Comparison of ENCODE assay signal across 8 cellular contexts in genomic region chr10:99329891-99330674, GRCh38. TPM values are rescaled to one million over a fixed set of nuclear protein-coding genes. Genes with fewer than 3 reads are reported as not detected.
A peak's percentile ranks its signal among the peaks of the same experiment; 100 is the strongest.
DNase-seq lines count a peak whose midpoint lies in the region; ATAC-seq and TF ChIP-seq lines count a peak whose summit lies in the region.

No MANE protein-coding gene starts in this region.

- H3K4ac ChIP-seq in mesenchymal stem cell (ENCODE audit: low read depth in 1 of 2, low read length in 2 of 2), result no peak overlapping the region

- no peak overlapping the region for H2BK15ac ChIP-seq in mesenchymal stem cell (ENCODE audit: low read depth, poor library complexity, severe bottlenecking)

- peak overlapping the region; percentile 39 for H4K91ac ChIP-seq in mesenchymal stem cell (ENCODE audit: low read length)

- H2BK12ac ChIP-seq in mesenchymal stem cell (ENCODE audit: low read length in 2 of 2), result no peak overlapping the region

- H3K4me1 ChIP-seq in mesenchymal stem cell (ENCODE audit: control insufficient read depth, insufficient read depth, low read depth, low read length), result peaks cover 18% of the 10 kb centered on the region
- H3K4me1 ChIP-seq in upper lobe of right lung, result peaks cover 7% of the 10 kb centered on the region

- ATAC-seq in GM21723 (IDR thresholded peaks at IDR 0.05; ENCODE audit: unreplicated experiment), result peak; percentile 47
- peak; percentile 68 for ATAC-seq in upper lobe of right lung
- no peak for ATAC-seq in GM18867 (IDR thresholded peaks at IDR 0.05; ENCODE audit: unreplicated experiment)

- H3K36me3 Mint-ChIP-seq in dendritic cell treated with granulocyte-macrophage colony-stimulating factor and Interleukin-4, amounts not matched to agents 40 ng/mL and 50 ng/mL, for 4 days (ENCODE audit: low read depth), result no peaks in the 10 kb centered on the region

- peak overlapping the region; percentile 94 for H2AFZ ChIP-seq in mesenchymal stem cell (ENCODE audit: low read depth, low read length)

- 6% methylated on average over 76 of the region's 84 CpGs for WGBS in mesenchymal stem cell

- no peak overlapping the region for H2AK5ac ChIP-seq in mesenchymal stem cell (ENCODE audit: low read length, severe bottlenecking)

- H3K36me3 ChIP-seq in mesenchymal stem cell (ENCODE audit: control insufficient read depth in 1 of 2, insufficient read depth in 2 of 2, low read depth in 1 of 2, low read length in 2 of 2) (peaks cover 0 to 10% of the 10 kb centered on the region in 2 experiments), upper lobe of right lung (no peaks in the 10 kb centered on the region)

- H3K9me3 ChIP-seq in mesenchymal stem cell (ENCODE audit: control insufficient read depth, low read length), result no peaks in the 10 kb centered on the region
- H3K9me3 ChIP-seq in upper lobe of right lung, result no peaks in the 10 kb centered on the region

- no peak overlapping the region for H4K8ac ChIP-seq in mesenchymal stem cell (ENCODE audit: low read length)

- H3K79me1 ChIP-seq in mesenchymal stem cell (replicated peaks; ENCODE audit: low read length, poor library complexity, severe bottlenecking), result no peaks in the 10 kb centered on the region

- DNase-seq in EH (ENCODE audit: low read depth) (peak; percentile 41), NCI-H2171 treated with DMSO at 0.1 percent for 48 hours (lab: John Stamatoyannopoulos, UW) (peak; percentile 49), mesenchymal stem cell (peak; percentile 43), upper lobe of right lung (peak; percentile 68), SIG-M5 treated with dmso at 0.1 percent for 504 hours (lab: John Stamatoyannopoulos, UW; ENCODE audit: unreplicated experiment) (no peak)

- H3K23ac ChIP-seq in mesenchymal stem cell (ENCODE audit: low read length in 2 of 2), result peak overlapping the region in 1 of 2 experiments; percentile 94

- peak overlapping the region; percentile 21 to 52 for H3K18ac ChIP-seq in mesenchymal stem cell (ENCODE audit: low read depth in 1 of 2, low read length in 2 of 2)

- intact Hi-C loops in dendritic cell treated with granulocyte-macrophage colony-stimulating factor and Interleukin-4, amounts not matched to agents 40 ng/mL and 50 ng/mL, for 4 days (cut with micrococcal nuclease), result no loop called here
- intact Hi-C loops in upper lobe of right lung (cut with DNase I), result no loop called here

- no peak overlapping the region for H3K27ac ChIP-seq in mesenchymal stem cell (ENCODE audit: low read length, poor library complexity, severe bottlenecking)
- no peak overlapping the region for H3K27ac ChIP-seq in upper lobe of right lung

- H3K27ac Mint-ChIP-seq in dendritic cell treated with granulocyte-macrophage colony-stimulating factor and Interleukin-4, amounts not matched to agents 40 ng/mL and 50 ng/mL, for 4 days, result no peak overlapping the region

- H3K14ac ChIP-seq in mesenchymal stem cell (ENCODE audit: low read length in 2 of 2), result peak overlapping the region in 1 of 2 experiments; percentile 55

- H3K4me2 ChIP-seq in mesenchymal stem cell (ENCODE audit: low read length, poor library complexity, severe bottlenecking), result peak overlapping the region; percentile 90

- H2BK5ac ChIP-seq in mesenchymal stem cell (ENCODE audit: low read depth, low read length, poor library complexity, severe bottlenecking), result no peak overlapping the region

- H3K27me3 ChIP-seq in mesenchymal stem cell (ENCODE audit: control insufficient read depth in 1 of 2, insufficient read depth in 1 of 2, low read length in 2 of 2), result peaks cover 42 to 45% of the 10 kb centered on the region in 2 experiments
- peaks cover 32% of the 10 kb centered on the region for H3K27me3 ChIP-seq in upper lobe of right lung

- no peaks in the 10 kb centered on the region for H3K9me3 Mint-ChIP-seq in dendritic cell treated with granulocyte-macrophage colony-stimulating factor and Interleukin-4, amounts not matched to agents 40 ng/mL and 50 ng/mL, for 4 days

- H3K9ac ChIP-seq in mesenchymal stem cell (ENCODE audit: low read length), result no peak overlapping the region

- H3K4me3 Mint-ChIP-seq in dendritic cell treated with granulocyte-macrophage colony-stimulating factor and Interleukin-4, amounts not matched to agents 40 ng/mL and 50 ng/mL, for 4 days, result peak overlapping the region; percentile 42

- H3K4me3 ChIP-seq in mesenchymal stem cell (ENCODE audit: insufficient read depth in 1 of 2, low read depth in 1 of 2, low read length in 2 of 2) (peak overlapping the region; percentile 52 to 72), upper lobe of right lung (peak overlapping the region; percentile 44)

- H2BK120ac ChIP-seq in mesenchymal stem cell (ENCODE audit: low read depth, low read length), result no peak overlapping the region

- H3K4me1 Mint-ChIP-seq in dendritic cell treated with granulocyte-macrophage colony-stimulating factor and Interleukin-4, amounts not matched to agents 40 ng/mL and 50 ng/mL, for 4 days (ENCODE audit: low read depth), result peaks cover 5% of the 10 kb centered on the region

- peaks cover 55% of the 10 kb centered on the region for H3K27me3 Mint-ChIP-seq in dendritic cell treated with granulocyte-macrophage colony-stimulating factor and Interleukin-4, amounts not matched to agents 40 ng/mL and 50 ng/mL, for 4 days

- no peak for TF ChIP-seq CTCF in upper lobe of right lung (IDR thresholded peaks at IDR 0.05)

RNA-seq across cellular contexts. Expression of gene CNNM1, which starts 0.9 kb away (rescaled TPM):
- polyA plus RNA-seq in mesenchymal stem cell (2013, experiment 1 of 2), result 1.6 TPM
- 1.5 TPM for polyA plus RNA-seq in mesenchymal stem cell (2013, experiment 2 of 2)
- total RNA-seq in upper lobe of right lung, result 0.69 TPM
